11 cellular contexts compared by ENCODE assay signal in genomic region chr4:7191546-7192251, GRCh38. TPM values are rescaled to one million over a fixed set of nuclear protein-coding genes. Genes with fewer than 3 reads are reported as not detected.
DNase-seq lines count a peak whose midpoint lies in the region; ATAC-seq and TF ChIP-seq lines count a peak whose summit lies in the region.
"Had no signal": no experiment of that assay in that cellular context is flagged by ENCODE, and none has a peak within 500 bp of the region (broad histone marks: within the 10 kb centered on the region; RNA-seq: fewer than 3 reads in every experiment).

No MANE protein-coding gene starts in this region.

- no peaks in the 10 kb centered on the region for H3K4me1 Mint-ChIP-seq in T-helper 1 cell treated with Interleukin-12 subunit alpha and Interleukin-12 subunit beta and Interleukin-4 antibody, amounts not matched to agents 30 μg/mL and 1 μg/mL, for 36 hours (ENCODE audit: low read depth)
- peaks cover 6% of the 10 kb centered on the region for H3K4me1 Mint-ChIP-seq in memory B cell
- H3K4me1 Mint-ChIP-seq in stimulated activated naive B cell treated with anti-CD40 and anti-IgM and Interleukin-4, amounts not matched to agents 10 μg/mL and 1 μg/mL and 100 μg/mL, for 72 hours, result no peaks in the 10 kb centered on the region

- no peaks in the 10 kb centered on the region for H3K36me3 Mint-ChIP-seq in T-helper 1 cell treated with Interleukin-12 subunit alpha and Interleukin-12 subunit beta and Interleukin-4 antibody, amounts not matched to agents 30 μg/mL and 1 μg/mL, for 36 hours (ENCODE audit: low read depth)
- H3K36me3 Mint-ChIP-seq in memory B cell, result no peaks in the 10 kb centered on the region
- no peaks in the 10 kb centered on the region for H3K36me3 Mint-ChIP-seq in stimulated activated naive B cell treated with anti-CD40 and anti-IgM and Interleukin-4, amounts not matched to agents 10 μg/mL and 1 μg/mL and 100 μg/mL, for 72 hours

- H3K36me3 ChIP-seq in ascending aorta, result no peaks in the 10 kb centered on the region
- H3K36me3 ChIP-seq: pancreas had no signal

- H3K9me3 Mint-ChIP-seq in T-helper 1 cell treated with Interleukin-12 subunit alpha and Interleukin-12 subunit beta and Interleukin-4 antibody, amounts not matched to agents 30 μg/mL and 1 μg/mL, for 36 hours, result no peaks in the 10 kb centered on the region
- no peaks in the 10 kb centered on the region for H3K9me3 Mint-ChIP-seq in memory B cell
- H3K9me3 Mint-ChIP-seq in stimulated activated naive B cell treated with anti-CD40 and anti-IgM and Interleukin-4, amounts not matched to agents 10 μg/mL and 1 μg/mL and 100 μg/mL, for 72 hours, result no peaks in the 10 kb centered on the region

- peaks cover 55% of the 10 kb centered on the region for H3K27me3 Mint-ChIP-seq in T-helper 1 cell treated with Interleukin-12 subunit alpha and Interleukin-12 subunit beta and Interleukin-4 antibody, amounts not matched to agents 30 μg/mL and 1 μg/mL, for 36 hours (ENCODE audit: low read depth)
- H3K27me3 Mint-ChIP-seq in memory B cell, result peaks cover 20% of the 10 kb centered on the region
- peaks cover 59 to 75% of the 10 kb centered on the region in 2 donors for H3K27me3 Mint-ChIP-seq in stimulated activated naive B cell treated with anti-CD40 and anti-IgM and Interleukin-4, amounts not matched to agents 10 μg/mL and 1 μg/mL and 100 μg/mL, for 72 hours

- peak overlapping the region; percentile 34 for H3K4me3 Mint-ChIP-seq in T-helper 1 cell treated with Interleukin-12 subunit alpha and Interleukin-12 subunit beta and Interleukin-4 antibody, amounts not matched to agents 30 μg/mL and 1 μg/mL, for 36 hours
- H3K4me3 Mint-ChIP-seq in memory B cell, result peak overlapping the region; percentile 62
- H3K4me3 Mint-ChIP-seq in stimulated activated naive B cell treated with anti-CD40 and anti-IgM and Interleukin-4, amounts not matched to agents 10 μg/mL and 1 μg/mL and 100 μg/mL, for 72 hours, result peak overlapping the region; percentile 23 to 52

- DNase-seq in T-helper 1 cell (no peak), ascending aorta (ENCODE audit: low spot score in 2 of 2) (peak in 1 of 2 donors; percentile 54), memory B cell (ENCODE audit: low spot score in 2 of 2) (no peak), COLO668 (lab: John Stamatoyannopoulos, UW; ENCODE audit: unreplicated experiment) (no peak), hepatic stellate cell (ENCODE audit: low spot score) (no peak), NK-92 (lab: John Stamatoyannopoulos, UW; ENCODE audit: unreplicated experiment) (no peak)
- DNase-seq in stimulated activated naive B cell treated with anti-CD40 and anti-IgM and Interleukin-4, amounts not matched to agents 10 μg/mL and 1 μg/mL and 100 μg/mL, for 72 hours, result no peak

- intact Hi-C loops in ascending aorta (cut with DNase I), result loop anchor here (1.0 to 5.0 kb wide), 6 partner anchors 15 to 611 kb away; no protein-coding TSS in a partner anchor

- H3K9me3 ChIP-seq in ascending aorta, result no peaks in the 10 kb centered on the region
- H3K9me3 ChIP-seq: pancreas had no signal

- peak overlapping the region; percentile 44 for H3K4me3 ChIP-seq in ascending aorta

- no peak for TF ChIP-seq CTCF in ascending aorta (IDR thresholded peaks at IDR 0.05)

- no peak overlapping the region for H3K27ac ChIP-seq in ascending aorta
- H3K27ac ChIP-seq: KMS-11, pancreas had no signal

- peaks cover 24% of the 10 kb centered on the region for H3K27me3 ChIP-seq in ascending aorta

- no peak for ATAC-seq in memory B cell (ENCODE audit: low read depth)
- peak; percentile 6 to 10 for ATAC-seq in stimulated activated naive B cell treated with anti-CD40 and anti-IgM and Interleukin-4, amounts not matched to agents 10 μg/mL and 1 μg/mL and 100 μg/mL, for 72 hours (replicated peaks)

- H3K27ac Mint-ChIP-seq in T-helper 1 cell treated with Interleukin-12 subunit alpha and Interleukin-12 subunit beta and Interleukin-4 antibody, amounts not matched to agents 30 μg/mL and 1 μg/mL, for 36 hours, result no peak overlapping the region
- no peak overlapping the region for H3K27ac Mint-ChIP-seq in memory B cell
- H3K27ac Mint-ChIP-seq in stimulated activated naive B cell treated with anti-CD40 and anti-IgM and Interleukin-4, amounts not matched to agents 10 μg/mL and 1 μg/mL and 100 μg/mL, for 72 hours, result no peak overlapping the region

- peaks cover 6 to 12% of the 10 kb centered on the region in 2 donors for H3K4me1 ChIP-seq in ascending aorta

RNA-seq across cellular contexts. Expression of gene SORCS2, which starts 0.6 kb away (rescaled TPM):
- 0.32 TPM for total RNA-seq in ascending aorta
- total RNA-seq: NCI-H460 had no signal
